In the genomic region with DNA sequence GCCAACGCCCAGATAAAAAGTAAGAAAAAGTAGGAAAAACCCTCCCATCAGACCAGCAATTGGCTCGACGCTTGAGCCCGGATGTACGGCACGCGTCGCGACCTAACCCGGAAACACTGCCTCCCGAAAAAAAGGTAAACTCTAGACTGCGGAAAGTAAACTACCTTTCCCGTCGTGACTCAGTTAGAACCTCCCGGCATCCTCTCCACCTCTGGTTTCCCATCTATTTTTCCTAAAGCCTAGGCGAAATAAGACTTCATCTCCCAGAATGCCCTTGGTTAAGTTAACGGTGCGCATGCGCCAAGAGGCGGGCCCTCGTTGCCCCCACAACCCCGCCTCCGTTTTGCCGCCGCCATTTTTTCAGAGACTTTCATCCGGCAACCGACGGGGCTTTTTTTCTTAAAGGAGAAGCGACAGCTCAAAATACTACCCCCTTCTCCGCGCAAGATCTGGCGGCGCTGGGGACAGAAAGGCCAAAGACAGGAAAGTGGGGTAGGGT, we compare ENCODE assay signal across 8 cellular contexts. TPM values are rescaled to one million over a fixed set of nuclear protein-coding genes. Genes with fewer than 3 reads are reported as not detected.
DNase-seq lines count a peak whose midpoint lies in the region; ATAC-seq and TF ChIP-seq lines count a peak whose summit lies in the region.

No MANE protein-coding gene starts in this region.

- H3K9me2 ChIP-seq in PC-9 (ENCODE audit: insufficient read depth): no peaks in the 10 kb centered on the region

- H3K79me2 ChIP-seq in PC-9 (ENCODE audit: low read depth): peaks cover 64% of the 10 kb centered on the region

- H3K27me3 ChIP-seq in PC-9 (ENCODE audit: insufficient read depth, low read depth) (no peaks in the 10 kb centered on the region), esophagus (ENCODE audit: control insufficient read depth in 1 of 2, insufficient read depth in 2 of 2, low read length in 2 of 2) (no peaks in the 10 kb centered on the region)

- H3K9me3 ChIP-seq in PC-9 (ENCODE audit: insufficient read depth, low read depth) (no peaks in the 10 kb centered on the region), esophagus (ENCODE audit: control insufficient read depth in 2 of 2, insufficient read depth in 1 of 2, low read depth in 1 of 2, low read length in 1 of 2) (no peaks in the 10 kb centered on the region)

- in situ Hi-C loops in G401 (cut with HindIII; ENCODE audit: low sequenced_read_pairs): no loop called here

- peaks cover 28% of the 10 kb centered on the region for H4K20me1 ChIP-seq in PC-9 (ENCODE audit: insufficient read depth)

- peak overlapping the region; percentile 86 to 89 for H3K4me3 Mint-ChIP-seq in activated T-cell treated with anti-CD3 and anti-CD28 coated beads, Interleukin-2, amount 50 U/mL, for 72 hours

- peaks cover 66% of the 10 kb centered on the region for H3K4me1 ChIP-seq in PC-9 (replicated peaks; ENCODE audit: insufficient read depth)
- H3K4me1 ChIP-seq in esophagus (ENCODE audit: control insufficient read depth in 2 of 2, insufficient read depth in 2 of 2, low read length in 1 of 2): peaks cover 3% of the 10 kb centered on the region in 2 donors

- peaks cover 59% of the 10 kb centered on the region for H3K4me1 Mint-ChIP-seq in activated T-cell treated with anti-CD3 and anti-CD28 coated beads, Interleukin-2, amount 50 U/mL, for 72 hours (ENCODE audit: low read depth)

- POLR2A ChIA-PET in PC-9 (lab: Charles Lee; ENCODE audit: unreplicated experiment): interaction anchor here (0.7 kb wide), 2 partner anchors 841 to 972 kb away, joined by 3 read pairs; no protein-coding TSS in a partner anchor

- no peaks in the 10 kb centered on the region for H3K27me3 Mint-ChIP-seq in activated T-cell treated with anti-CD3 and anti-CD28 coated beads, Interleukin-2, amount 50 U/mL, for 72 hours (ENCODE audit: low read depth)

- H3K27ac Mint-ChIP-seq in activated T-cell treated with anti-CD3 and anti-CD28 coated beads, Interleukin-2, amount 50 U/mL, for 72 hours: peak overlapping the region; percentile 97

- no TSS peak for BruUV-seq in PC-9 (replicated peaks; lab: Mats Ljungman, UMichigan)

- H3K4me2 ChIP-seq in PC-9: peak overlapping the region; percentile 86

- peaks cover 17 to 22% of the 10 kb centered on the region in 2 donors for H3K36me3 Mint-ChIP-seq in activated T-cell treated with anti-CD3 and anti-CD28 coated beads, Interleukin-2, amount 50 U/mL, for 72 hours (ENCODE audit: insufficient read depth in 2 of 2)

- 0% methylated on average over 33 of the region's 33 CpGs for WGBS in esophagus, 2 donors

- peak; percentile 29; the same call in 1 of the 2 replicates for TF ChIP-seq CTCF in PC-9 (conservative IDR thresholded peaks at IDR 0.05)

- intact Hi-C loops in PC-9 (cut with micrococcal nuclease; ENCODE audit: unreplicated experiment): loop anchor here (1.0 to 5.0 kb wide), 9 partner anchors 193 to 1253 kb away; a partner anchor contains a TSS

- H3K4me3 ChIP-seq in PC-9: peak overlapping the region; percentile 78
- peak overlapping the region; percentile 74 to 79 for H3K4me3 ChIP-seq in esophagus (ENCODE audit: low read depth in 1 of 2, low read length in 2 of 2)

- peak; percentile 99 for DNase-seq in G401 (ENCODE audit: low spot score)
- DNase-seq in KG1 (lab: John Stamatoyannopoulos, UW): peak; percentile 98
- DNase-seq in PC-9: peak; percentile 94 to 97
- DNase-seq in activated T-cell treated with anti-CD3 and anti-CD28 coated beads, Interleukin-2, amount 50 U/mL, for 72 hours: peak; percentile 91 to 92
- peak; percentile 97 for DNase-seq in mucosa of gallbladder (ENCODE audit: low spot score)
- DNase-seq in stimulated activated CD8-positive, alpha-beta memory T cell treated with anti-CD3 and anti-CD28 coated beads, Interleukin-4, amount 100 ng/mL, for 24 hours (ENCODE audit: low read depth): peak; percentile 86

- peaks cover 57% of the 10 kb centered on the region for H3F3A ChIP-seq in PC-9 (ENCODE audit: insufficient read depth, low read depth)

- H3K36me3 ChIP-seq in PC-9 (ENCODE audit: low read depth): peaks cover 7% of the 10 kb centered on the region; the same call in 1 of the 2 replicates
- no peaks in the 10 kb centered on the region for H3K36me3 ChIP-seq in esophagus (ENCODE audit: control insufficient read depth in 2 of 2, insufficient read depth in 2 of 2, low read length in 1 of 2)

- peak overlapping the region; percentile 85 for H2AFZ ChIP-seq in PC-9

- ATAC-seq in activated T-cell treated with anti-CD3 and anti-CD28 coated beads, Interleukin-2, amount 50 U/mL, for 72 hours (replicated peaks in 1 of 2): no peak
- no peak for ATAC-seq in GM19452 (IDR thresholded peaks at IDR 0.05; ENCODE audit: unreplicated experiment)

- CTCF ChIA-PET in PC-9 (lab: Charles Lee): no interaction called here

- H3K27ac ChIP-seq in PC-9 (peak overlapping the region; percentile 97), esophagus (ENCODE audit: low read depth in 2 of 2, low read length in 1 of 2) (peak overlapping the region; percentile 99 to 100)

- no peaks in the 10 kb centered on the region for H3K9me3 Mint-ChIP-seq in activated T-cell treated with anti-CD3 and anti-CD28 coated beads, Interleukin-2, amount 50 U/mL, for 72 hours

RNA-seq across cellular contexts. Expression of a gene that starts 0.7 kb away (rescaled TPM):
- 32.9 and 50.6 TPM in 2 replicates for total RNA-seq in G401 (2014; rRNA removed; shearing (Covaris generic))
- 40.6 and 67.5 TPM in 2 replicates for total RNA-seq in PC-9 (2021)
- total RNA-seq in activated T-cell treated with anti-CD3 and anti-CD28 coated beads, Interleukin-2, amount 50 U/mL, for 72 hours: 10 to 100 TPM; 43.4 to 48.4 TPM
- polyA plus RNA-seq in esophagus: 10 to 100 TPM in 1 of 2 donors, 1 to 10 TPM in 1; 7.4 to 15.5 TPM
- 46.9 TPM for total RNA-seq in mucosa of gallbladder

RNA-seq across cellular contexts. Expression of a gene that starts 2.5 kb away (rescaled TPM):
- 0.78 and 1.5 TPM in 2 replicates for total RNA-seq in G401 (2014; rRNA removed; shearing (Covaris generic))
- 7.1 and 10.3 TPM in 2 replicates for total RNA-seq in PC-9 (2021)
- 100 to 1,000 TPM; 113 to 121 TPM for total RNA-seq in activated T-cell treated with anti-CD3 and anti-CD28 coated beads, Interleukin-2, amount 50 U/mL, for 72 hours
- 1 to 10 TPM; 2.4 to 2.7 TPM for polyA plus RNA-seq in esophagus
- 11.8 TPM for total RNA-seq in mucosa of gallbladder

RNA-seq across cellular contexts. Expression of a gene that starts 44.3 kb away (rescaled TPM):
- 0.75 and 2.0 TPM in 2 replicates for total RNA-seq in G401 (2014; rRNA removed; shearing (Covaris generic))
- total RNA-seq in PC-9 (2021): 2.1 and 3.4 TPM in 2 replicates
- total RNA-seq in activated T-cell treated with anti-CD3 and anti-CD28 coated beads, Interleukin-2, amount 50 U/mL, for 72 hours: 1 to 10 TPM; 4.5 to 5.0 TPM
- polyA plus RNA-seq in esophagus: under 1 TPM; 0.24 to 0.28 TPM
- 0.60 TPM for total RNA-seq in mucosa of gallbladder
